Comparison of ENCODE assay signal across 30 cellular contexts in the genomic region with DNA sequence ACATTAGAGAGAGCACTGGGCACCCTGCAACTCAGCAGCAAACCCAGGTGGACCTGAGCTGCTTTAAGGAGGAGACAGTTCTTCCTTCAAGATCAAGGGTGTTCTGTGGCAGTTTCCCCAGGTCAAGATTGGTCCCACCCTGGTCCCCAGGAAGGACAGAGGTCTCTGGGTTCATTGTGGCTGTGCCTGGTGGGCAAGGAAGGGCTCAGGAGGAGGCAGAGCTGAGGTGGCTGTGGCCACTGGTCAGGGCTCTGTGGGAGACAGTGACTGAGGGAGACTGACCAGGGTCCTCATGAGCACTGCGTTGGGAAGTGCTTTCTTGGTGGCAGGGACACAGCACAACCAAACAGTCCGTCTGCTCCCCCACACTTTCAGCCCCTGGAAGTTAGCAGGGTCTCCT.
"Had no signal": no experiment of that assay in that cellular context is flagged by ENCODE, and none has a peak within 500 bp of the region (broad histone marks: within the 10 kb centered on the region; RNA-seq: fewer than 3 reads in every experiment).

No MANE protein-coding gene starts in this region.

- H3K36me3 Mint-ChIP-seq: activated CD8-positive, alpha-beta memory T cell treated with anti-CD3 and anti-CD28 coated beads, Interleukin-2, amount 10 ng/mL, durations not matched to agents 7 days and 5 days; activated naive CD4-positive, alpha-beta T cell treated with anti-CD3 and anti-CD28 coated beads, Interleukin-2, amount 50 U/mL, for 24 hours; activated naive CD8-positive, alpha-beta T cell treated with anti-CD3 and anti-CD28 coated beads for 36 hours had no signal

- H3K9me3 ChIP-seq: adrenal gland, body of pancreas had no signal

- H3K4me3 ChIP-seq: adrenal gland, body of pancreas, coronary artery had no signal

- H3K27me3 ChIP-seq: adrenal gland, body of pancreas had no signal

- H3K4me3 Mint-ChIP-seq: activated CD4-positive, alpha-beta memory T cell treated with anti-CD3 and anti-CD28 coated beads, Interleukin-2, amount 10 ng/mL, durations not matched to agents 7 days and 5 days; activated CD4-positive, alpha-beta T cell treated with anti-CD3 and anti-CD28 coated beads, Interleukin-2, amount 10 ng/mL, durations not matched to agents 7 days and 5 days; activated CD8-positive, alpha-beta memory T cell treated with anti-CD3 and anti-CD28 coated beads, Interleukin-2, amount 10 ng/mL, durations not matched to agents 7 days and 5 days; activated naive CD4-positive, alpha-beta T cell treated with anti-CD3 and anti-CD28 coated beads for 36 hours; activated naive CD4-positive, alpha-beta T cell treated with anti-CD3 and anti-CD28 coated beads, Interleukin-2, amount 50 U/mL, for 24 hours; activated naive CD8-positive, alpha-beta T cell treated with anti-CD3 and anti-CD28 coated beads for 36 hours; activated naive CD8-positive, alpha-beta T cell treated with anti-CD3 and anti-CD28 coated beads, Interleukin-2, amount 50 U/mL, for 24 hours; activated T-helper 1 cell treated with anti-CD3 and anti-CD28 coated beads, Interleukin-12 subunit alpha, Interleukin-12 subunit beta, Interleukin-2, Interleukin-4 antibody, amounts not matched to agents 30 ng/mL and 10 ng/mL and 1 ng/mL, durations not matched to agents 14 hours and 24 hours and 36 hours; effector memory CD8-positive, alpha-beta T cell had no signal

- H3K27ac Mint-ChIP-seq: activated CD4-positive, alpha-beta memory T cell treated with anti-CD3 and anti-CD28 coated beads, Interleukin-2, amount 10 ng/mL, durations not matched to agents 7 days and 5 days; activated CD4-positive, alpha-beta T cell treated with anti-CD3 and anti-CD28 coated beads, Interleukin-2, amount 10 ng/mL, durations not matched to agents 7 days and 5 days; activated CD8-positive, alpha-beta memory T cell treated with anti-CD3 and anti-CD28 coated beads, Interleukin-2, amount 10 ng/mL, durations not matched to agents 7 days and 5 days; activated naive CD4-positive, alpha-beta T cell treated with anti-CD3 and anti-CD28 coated beads for 36 hours; activated naive CD4-positive, alpha-beta T cell treated with anti-CD3 and anti-CD28 coated beads, Interleukin-2, amount 50 U/mL, for 24 hours; activated naive CD8-positive, alpha-beta T cell treated with anti-CD3 and anti-CD28 coated beads for 36 hours; activated naive CD8-positive, alpha-beta T cell treated with anti-CD3 and anti-CD28 coated beads, Interleukin-2, amount 50 U/mL, for 24 hours; activated T-helper 1 cell treated with anti-CD3 and anti-CD28 coated beads, Interleukin-12 subunit alpha, Interleukin-12 subunit beta, Interleukin-2, Interleukin-4 antibody, amounts not matched to agents 30 ng/mL and 10 ng/mL and 1 ng/mL, durations not matched to agents 14 hours and 24 hours and 36 hours; activated T-helper 2 cell treated with anti-CD3 and anti-CD28 coated beads, Interferon-gamma antibody, Interleukin-2, Interleukin-4, amounts not matched to agents 10 μg/mL and 5 μg/mL and 100 μg/mL, durations not matched to agents 14 hours and 24 hours and 36 hours; effector memory CD8-positive, alpha-beta T cell had no signal

- H3K4me1 Mint-ChIP-seq: activated CD4-positive, alpha-beta memory T cell treated with anti-CD3 and anti-CD28 coated beads, Interleukin-2, amount 10 ng/mL, durations not matched to agents 7 days and 5 days; activated CD8-positive, alpha-beta memory T cell treated with anti-CD3 and anti-CD28 coated beads, Interleukin-2, amount 10 ng/mL, durations not matched to agents 7 days and 5 days; activated naive CD4-positive, alpha-beta T cell treated with anti-CD3 and anti-CD28 coated beads, Interleukin-2, amount 50 U/mL, for 24 hours; activated naive CD8-positive, alpha-beta T cell treated with anti-CD3 and anti-CD28 coated beads for 36 hours; activated naive CD8-positive, alpha-beta T cell treated with anti-CD3 and anti-CD28 coated beads, Interleukin-2, amount 50 U/mL, for 24 hours had no signal

- H3K4me1 ChIP-seq: adrenal gland, body of pancreas had no signal

- H3K27ac ChIP-seq: adrenal gland, body of pancreas, coronary artery, epithelial cell of prostate had no signal

- H3K36me3 ChIP-seq: adrenal gland had no signal

- H3K9me3 Mint-ChIP-seq: activated CD4-positive, alpha-beta memory T cell treated with anti-CD3 and anti-CD28 coated beads, Interleukin-2, amount 10 ng/mL, durations not matched to agents 7 days and 5 days; activated CD4-positive, alpha-beta T cell treated with anti-CD3 and anti-CD28 coated beads, Interleukin-2, amount 10 ng/mL, durations not matched to agents 7 days and 5 days; activated naive CD4-positive, alpha-beta T cell treated with anti-CD3 and anti-CD28 coated beads for 36 hours; activated naive CD4-positive, alpha-beta T cell treated with anti-CD3 and anti-CD28 coated beads, Interleukin-2, amount 50 U/mL, for 24 hours; activated naive CD8-positive, alpha-beta T cell treated with anti-CD3 and anti-CD28 coated beads for 36 hours; activated naive CD8-positive, alpha-beta T cell treated with anti-CD3 and anti-CD28 coated beads, Interleukin-2, amount 50 U/mL, for 24 hours; activated T-helper 1 cell treated with anti-CD3 and anti-CD28 coated beads, Interleukin-12 subunit alpha, Interleukin-12 subunit beta, Interleukin-2, Interleukin-4 antibody, amounts not matched to agents 30 ng/mL and 10 ng/mL and 1 ng/mL, durations not matched to agents 14 hours and 24 hours and 36 hours; activated T-helper 2 cell treated with anti-CD3 and anti-CD28 coated beads, Interferon-gamma antibody, Interleukin-2, Interleukin-4, amounts not matched to agents 10 μg/mL and 5 μg/mL and 100 μg/mL, durations not matched to agents 14 hours and 24 hours and 36 hours; effector memory CD8-positive, alpha-beta T cell had no signal

- DNase-seq: activated CD4-positive, alpha-beta memory T cell treated with anti-CD3 and anti-CD28 coated beads, Interleukin-2, amount 10 ng/mL, durations not matched to agents 7 days and 5 days; activated CD4-positive, alpha-beta T cell treated with anti-CD3 and anti-CD28 coated beads for 4 hours; activated CD4-positive, alpha-beta T cell treated with anti-CD3 and anti-CD28 coated beads, Interleukin-2, amount 10 ng/mL, durations not matched to agents 7 days and 5 days; activated CD4-positive, alpha-beta T cell treated with anti-CD3 and anti-CD28 coated beads, Interleukin-2, amount 50 U/mL, for 4 hours; activated CD4-positive, CD25-positive, alpha-beta regulatory T cell; activated CD4-positive, CD25-positive, alpha-beta regulatory T cell treated with anti-CD3 and anti-CD28 coated beads, Interleukin-2, amount 50 U/mL, for 72 hours; activated CD8-positive, alpha-beta memory T cell treated with anti-CD3 and anti-CD28 coated beads, Interleukin-2, amount 10 ng/mL, durations not matched to agents 7 days and 5 days; activated CD8-positive, alpha-beta memory T cell treated with anti-CD3 and anti-CD28 coated beads, Interleukin-2, amount 50 U/mL, for 4 hours; activated effector memory CD4-positive, alpha-beta T cell treated with anti-CD3 and anti-CD28 coated beads, Interleukin-2, amount 50 U/mL, for 16 hours; activated naive CD4-positive, alpha-beta T cell treated with anti-CD3 and anti-CD28 coated beads for 36 hours; activated naive CD8-positive, alpha-beta T cell treated with anti-CD3 and anti-CD28 coated beads for 36 hours; activated naive CD8-positive, alpha-beta T cell treated with anti-CD3 and anti-CD28 coated beads, Interleukin-2, amount 50 U/mL, for 24 hours; activated T-cell treated with anti-CD3 and anti-CD28 coated beads, Interleukin-2, amount 50 U/mL, for 1 hour; activated T-cell treated with anti-CD3 and anti-CD28 coated beads, Interleukin-2, amount 50 U/mL, for 48 hours; adrenal gland; amygdala; aorta; body of pancreas; central memory CD4-positive, alpha-beta T cell; cerebellar nuclear complex; effector CD4-positive, alpha-beta T cell; effector memory CD8-positive, alpha-beta T cell; foreskin fibroblast; head of caudate nucleus; T-helper 2 cell had no signal

- ATAC-seq: activated CD8-positive, alpha-beta memory T cell treated with anti-CD3 and anti-CD28 coated beads, Interleukin-2, amount 10 ng/mL, durations not matched to agents 7 days and 5 days; activated naive CD8-positive, alpha-beta T cell treated with anti-CD3 and anti-CD28 coated beads, Interleukin-2, amount 50 U/mL, for 24 hours; body of pancreas; effector memory CD8-positive, alpha-beta T cell had no signal
